ENCODE assay signal across 8 cellular contexts in genomic region chr12:29073631-29074239, GRCh38.
DNase-seq lines count a peak whose midpoint lies in the region; ATAC-seq, FAIRE-seq and TF ChIP-seq lines count a peak whose summit lies in the region.

No MANE protein-coding gene starts in this region.

- H3K9me3 Mint-ChIP-seq in CD4-positive, alpha-beta T cell: no peaks in the 10 kb centered on the region
- no peaks in the 10 kb centered on the region for H3K9me3 Mint-ChIP-seq in astrocyte (ENCODE audit: unreplicated experiment)
- H3K9me3 Mint-ChIP-seq in stimulated activated memory B cell treated with anti-CD40 and anti-IgM and Interleukin-4, amounts not matched to agents 10 μg/mL and 1 μg/mL and 100 μg/mL, for 72 hours: no peaks in the 10 kb centered on the region

- DNase-seq in CD4-positive, alpha-beta T cell: no peak
- DNase-seq in NCI-H446 (lab: John Stamatoyannopoulos, UW): peak; percentile 22 to 69
- DNase-seq in astrocyte (ENCODE audit: low read depth): peak; percentile 38
- peak; percentile 60 for DNase-seq in iris pigment epithelial cell (ENCODE audit: low read depth)
- no peak for DNase-seq in suprapubic skin (ENCODE audit: low spot score in 2 of 2)

- intact Hi-C loops in CD4-positive, alpha-beta T cell (cut with DNase I, micrococcal nuclease): loop anchor here (1.0 to 2.0 kb wide), 3 partner anchors 241 to 1769 kb away; no protein-coding TSS in a partner anchor

- peaks cover 20% of the 10 kb centered on the region for H3K27me3 Mint-ChIP-seq in CD4-positive, alpha-beta T cell
- no peaks in the 10 kb centered on the region for H3K27me3 Mint-ChIP-seq in astrocyte (ENCODE audit: low read depth, unreplicated experiment)
- peaks cover 31% of the 10 kb centered on the region for H3K27me3 Mint-ChIP-seq in stimulated activated memory B cell treated with anti-CD40 and anti-IgM and Interleukin-4, amounts not matched to agents 10 μg/mL and 1 μg/mL and 100 μg/mL, for 72 hours

- no peak overlapping the region for H3K4me2 ChIP-seq in astrocyte (ENCODE audit: low read length)

- H3K4me1 Mint-ChIP-seq in CD4-positive, alpha-beta T cell (ENCODE audit: low read depth): no peaks in the 10 kb centered on the region
- peaks cover 17% of the 10 kb centered on the region for H3K4me1 Mint-ChIP-seq in astrocyte (ENCODE audit: low read depth, unreplicated experiment)
- no peaks in the 10 kb centered on the region for H3K4me1 Mint-ChIP-seq in stimulated activated memory B cell treated with anti-CD40 and anti-IgM and Interleukin-4, amounts not matched to agents 10 μg/mL and 1 μg/mL and 100 μg/mL, for 72 hours

- WGBS in suprapubic skin: 32% methylated on average over 3 of the region's 3 CpGs

- peak; percentile 50 for FAIRE-seq in astrocyte (lab: Jason Lieb, UNC)

- H3K36me3 Mint-ChIP-seq in CD4-positive, alpha-beta T cell (ENCODE audit: low read depth): no peaks in the 10 kb centered on the region
- H3K36me3 Mint-ChIP-seq in astrocyte (ENCODE audit: low read depth, unreplicated experiment): no peaks in the 10 kb centered on the region
- H3K36me3 Mint-ChIP-seq in stimulated activated memory B cell treated with anti-CD40 and anti-IgM and Interleukin-4, amounts not matched to agents 10 μg/mL and 1 μg/mL and 100 μg/mL, for 72 hours: no peaks in the 10 kb centered on the region

- H3K79me2 ChIP-seq in astrocyte (ENCODE audit: insufficient read depth, low read length): no peaks in the 10 kb centered on the region

- peak; percentile 55 for ATAC-seq in CD4-positive, alpha-beta T cell (ENCODE audit: poor library complexity)
- peak; percentile 74 for ATAC-seq in GM18520 (IDR thresholded peaks at IDR 0.05; ENCODE audit: unreplicated experiment)
- peak; percentile 74 for ATAC-seq in HG03108 (IDR thresholded peaks at IDR 0.05; ENCODE audit: unreplicated experiment)
- no peak for ATAC-seq in stimulated activated memory B cell treated with anti-CD40 and anti-IgM and Interleukin-4, amounts not matched to agents 10 μg/mL and 1 μg/mL and 100 μg/mL, for 72 hours

- H3K27ac ChIP-seq in CD4-positive, alpha-beta T cell (ENCODE audit: low read depth, low read length): no peak overlapping the region
- H3K27ac ChIP-seq in astrocyte (ENCODE audit: low read depth, low read length) (no peak overlapping the region), suprapubic skin (no peak overlapping the region)

- peak; percentile 70 for TF ChIP-seq CTCF in CD4-positive, alpha-beta T cell (IDR thresholded peaks at IDR 0.05)
- TF ChIP-seq CTCF in astrocyte (IDR thresholded peaks at IDR 0.05; ENCODE audit: insufficient read depth, low read depth, low read length) (peak; percentile 63), suprapubic skin (IDR thresholded peaks at IDR 0.05) (peak; percentile 45 to 62)

- CTCF ChIA-PET in CD4-positive, alpha-beta T cell (lab: Charles Lee): interaction anchor here (0.6 to 2.9 kb wide), 5 partner anchors 13 to 243 kb away, joined by 3 to 42 read pairs (median 4); no protein-coding TSS in a partner anchor

- no peak for TF ChIP-seq POLR2A in suprapubic skin (IDR thresholded peaks at IDR 0.05)

- H3K4me3 Mint-ChIP-seq in CD4-positive, alpha-beta T cell: no peak overlapping the region
- H3K4me3 Mint-ChIP-seq in astrocyte (ENCODE audit: unreplicated experiment): no peak overlapping the region
- no peak overlapping the region for H3K4me3 Mint-ChIP-seq in stimulated activated memory B cell treated with anti-CD40 and anti-IgM and Interleukin-4, amounts not matched to agents 10 μg/mL and 1 μg/mL and 100 μg/mL, for 72 hours

- no peaks in the 10 kb centered on the region for H3K36me3 ChIP-seq in astrocyte (ENCODE audit: insufficient read depth, low read length)
- no peaks in the 10 kb centered on the region for H3K36me3 ChIP-seq in suprapubic skin

- no peaks in the 10 kb centered on the region for H3K9me3 ChIP-seq in CD4-positive, alpha-beta T cell (ENCODE audit: control insufficient read depth, low read length)
- no peaks in the 10 kb centered on the region for H3K9me3 ChIP-seq in astrocyte (ENCODE audit: insufficient read depth, low read depth, low read length)
- no peaks in the 10 kb centered on the region for H3K9me3 ChIP-seq in suprapubic skin

- no peak overlapping the region for H3K27ac Mint-ChIP-seq in CD4-positive, alpha-beta T cell
- no peak overlapping the region for H3K27ac Mint-ChIP-seq in astrocyte (ENCODE audit: unreplicated experiment)
- no peak overlapping the region for H3K27ac Mint-ChIP-seq in stimulated activated memory B cell treated with anti-CD40 and anti-IgM and Interleukin-4, amounts not matched to agents 10 μg/mL and 1 μg/mL and 100 μg/mL, for 72 hours

- no peaks in the 10 kb centered on the region for H4K20me1 ChIP-seq in astrocyte (ENCODE audit: insufficient read depth, low read length)

- no peak overlapping the region for H3K9ac ChIP-seq in astrocyte (ENCODE audit: low read length)

- H3K4me3 ChIP-seq in astrocyte (ENCODE audit: insufficient read depth, low read depth, low read length): no peak overlapping the region
- H3K4me3 ChIP-seq in suprapubic skin: no peak overlapping the region

- no peak overlapping the region for H2AFZ ChIP-seq in astrocyte (ENCODE audit: low read depth, low read length)

- no peak for TF ChIP-seq EP300 in suprapubic skin (IDR thresholded peaks at IDR 0.05)

- POLR2A ChIA-PET in CD4-positive, alpha-beta T cell (lab: Charles Lee): interaction anchor here (0.8 kb wide), 1 partner anchor 244 kb away, joined by 4 read pairs; no protein-coding TSS in a partner anchor

- H3K4me1 ChIP-seq in astrocyte (ENCODE audit: insufficient read depth, low read length) (no peaks in the 10 kb centered on the region), suprapubic skin (no peaks in the 10 kb centered on the region)

- H3K27me3 ChIP-seq in CD4-positive, alpha-beta T cell (ENCODE audit: control insufficient read depth, insufficient read depth, low read length): no peaks in the 10 kb centered on the region
- H3K27me3 ChIP-seq in astrocyte (ENCODE audit: insufficient read depth, low read length): no peaks in the 10 kb centered on the region
- no peaks in the 10 kb centered on the region for H3K27me3 ChIP-seq in suprapubic skin

Comparison
In these comparisons a context has a peak if more than half of its experiments do, and no peak if none do; other contexts are left out.
1. DNase-seq: peak in NCI-H446 (2 of 2), astrocyte (single experiment) and iris pigment epithelial cell (single experiment); none in CD4-positive, alpha-beta T cell (0 of 10) and suprapubic skin (0 of 2).
2. Peak in every context shown above with its lines, with median percentiles within 50 percentile points of each other: CTCF ChIP-seq.